Comparison of ENCODE assay signal across 8 cellular contexts in the genomic region with DNA sequence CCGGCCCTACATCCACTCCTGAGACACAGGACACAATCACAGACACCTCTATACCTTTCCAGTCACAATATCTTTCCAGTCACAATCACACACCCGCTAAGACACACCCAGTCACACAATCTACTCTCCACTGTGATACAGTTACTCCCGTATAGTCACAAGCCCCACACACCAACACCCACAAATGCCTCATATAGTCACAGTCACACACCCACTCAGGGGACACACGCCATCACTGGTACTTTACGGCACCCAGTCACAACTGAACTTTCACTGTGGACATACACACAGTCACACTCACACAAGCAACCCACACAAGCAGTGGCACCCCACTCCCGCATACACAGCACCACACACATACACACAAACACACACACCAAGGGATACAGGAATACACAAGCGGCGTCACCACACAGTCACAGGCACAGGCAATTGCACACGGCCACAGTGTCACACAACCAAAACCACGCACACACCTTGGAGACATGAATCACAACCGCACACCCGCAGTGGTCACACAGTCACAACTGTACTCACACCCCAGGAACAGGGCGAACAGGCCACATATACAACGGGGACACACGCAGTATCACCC. TPM values are rescaled to one million over a fixed set of nuclear protein-coding genes. Genes with fewer than 3 reads are reported as not detected.
A peak's percentile ranks its signal among the peaks of the same experiment; 100 is the strongest.
DNase-seq lines count a peak whose midpoint lies in the region; TF ChIP-seq lines count a peak whose summit lies in the region.

No MANE protein-coding gene starts in this region.

- in situ Hi-C loops in GM13976 (cut with MboI; ENCODE audit: low sequenced_read_pairs, unreplicated experiment): loop anchor here (25.0 kb wide), 1 partner anchor 273 kb away; a partner anchor contains a TSS

- TF ChIP-seq CTCF in hepatocyte (IDR thresholded peaks at IDR 0.05; ENCODE audit: poor library complexity) (no peak), GM13976 (IDR thresholded peaks at IDR 0.05; ENCODE audit: borderline replicate concordance, control extremely low read depth, extremely low read depth, insufficient read depth, missing control alignments) (no peak)

- peak; percentile 17 for DNase-seq in activated CD8-positive, alpha-beta memory T cell treated with anti-CD3 and anti-CD28 coated beads, Interleukin-2, amount 50 U/mL, for 1 hour (ENCODE audit: extremely low read depth)
- DNase-seq in activated CD8-positive, alpha-beta memory T cell treated with anti-CD3 and anti-CD28 coated beads, Interleukin-2, amount 50 U/mL, for 48 hours: no peak
- no peak for DNase-seq in SJCRH30
- DNase-seq in hepatocyte (ENCODE audit: low spot score): peak; percentile 6
- peak; percentile 7 for DNase-seq in stimulated activated CD8-positive, alpha-beta memory T cell treated with anti-CD3 and anti-CD28 coated beads, Interleukin-4, amount 100 ng/mL, for 24 hours (ENCODE audit: low read depth)
- no peak for DNase-seq in DMS114 treated with DMSO at 0.1 percent for 48 hours (lab: John Stamatoyannopoulos, UW; ENCODE audit: unreplicated experiment)
- DNase-seq in GM13976 (ENCODE audit: low spot score): no peak
- DNase-seq in HK-2 (ENCODE audit: unreplicated experiment): no peak

- H3K27ac ChIP-seq in SJCRH30 (peak overlapping the region; percentile 91), hepatocyte (peak overlapping the region; percentile 91)

- H3K79me2 ChIP-seq in hepatocyte: peaks cover 46% of the 10 kb centered on the region

- H3K9me3 ChIP-seq in SJCRH30 (replicated peaks) (peaks cover 5% of the 10 kb centered on the region), hepatocyte (ENCODE audit: low read depth) (no peaks in the 10 kb centered on the region)

- peaks cover 8% of the 10 kb centered on the region for H4K20me1 ChIP-seq in hepatocyte (ENCODE audit: insufficient read depth, poor library complexity, severe bottlenecking)

- peak overlapping the region; percentile 26 for H2AFZ ChIP-seq in hepatocyte

- H3K4me3 ChIP-seq in SJCRH30 (peak overlapping the region; percentile 84), hepatocyte (peak overlapping the region; percentile 25)

- H3K4me1 ChIP-seq in SJCRH30 (no peaks in the 10 kb centered on the region), hepatocyte (ENCODE audit: insufficient read depth) (peaks cover 8% of the 10 kb centered on the region)

- no peaks in the 10 kb centered on the region for H3K9me2 ChIP-seq in hepatocyte (replicated peaks; ENCODE audit: insufficient read depth)

- peak overlapping the region; percentile 87 for H3K4me2 ChIP-seq in hepatocyte

- WGBS in hepatocyte (ENCODE audit: low lambda C conversion rate, missing lambda C conversion rate): 35% methylated on average over 15 of the region's 15 CpGs

- H3K27me3 ChIP-seq in SJCRH30 (no peaks in the 10 kb centered on the region), hepatocyte (no peaks in the 10 kb centered on the region)

- H3K36me3 ChIP-seq in SJCRH30 (peaks cover 27% of the 10 kb centered on the region), hepatocyte (replicated peaks; ENCODE audit: insufficient read depth, low read depth) (no peaks in the 10 kb centered on the region)

RNA-seq across cellular contexts. Expression of a gene that starts 0.6 kb away (rescaled TPM):
- total RNA-seq in SJCRH30 (2014; rRNA removed; shearing (Covaris generic)): 4.1 and 5.2 TPM in 2 replicates
- 3.5 and 8.1 TPM in 2 replicates for total RNA-seq in hepatocyte
- 3.0 and 7.9 TPM in 2 replicates for polyA plus RNA-seq in hepatocyte

RNA-seq across cellular contexts. Expression of a gene that starts 1.0 kb away (rescaled TPM):
- 182 and 210 TPM in 2 replicates for total RNA-seq in SJCRH30 (2014; rRNA removed; shearing (Covaris generic))
- 80.5 and 106 TPM in 2 replicates for total RNA-seq in hepatocyte
- polyA plus RNA-seq in hepatocyte: 39.7 and 46.4 TPM in 2 replicates

Comparison
In these comparisons a context has a peak if more than half of its experiments do, and no peak if none do; other contexts are left out.
1. DNase-seq: peak in activated CD8-positive, alpha-beta memory T cell treated with anti-CD3 and anti-CD28 coated beads, Interleukin-2, amount 50 U/mL, for 1 hour (single experiment), hepatocyte (single experiment) and stimulated activated CD8-positive, alpha-beta memory T cell treated with anti-CD3 and anti-CD28 coated beads, Interleukin-4, amount 100 ng/mL, for 24 hours (single experiment); none in activated CD8-positive, alpha-beta memory T cell treated with anti-CD3 and anti-CD28 coated beads, Interleukin-2, amount 50 U/mL, for 48 hours (single experiment), SJCRH30 (0 of 2), DMS114 treated with DMSO at 0.1 percent for 48 hours (single experiment), GM13976 (single experiment) and HK-2 (single experiment).